In genomic region chr5:176660530-176660859, GRCh38 we compare ENCODE assay signal across 7 cellular contexts. TPM values are rescaled to one million over a fixed set of nuclear protein-coding genes. Genes with fewer than 3 reads are reported as not detected.
A peak's percentile ranks its signal among the peaks of the same experiment; 100 is the strongest.
DNase-seq lines count a peak whose midpoint lies in the region; ATAC-seq lines count a peak whose summit lies in the region.

No MANE protein-coding gene starts in this region.

- no peak overlapping the region for H2BK12ac ChIP-seq in mesenchymal stem cell (ENCODE audit: low read length in 2 of 2)

- DNase-seq in mesenchymal stem cell, result peak; percentile 7
- no peak for DNase-seq in medulla oblongata (ENCODE audit: extremely low spot score)
- DNase-seq in NCI-H187 treated with DMSO at 0.1 percent for 48 hours (lab: John Stamatoyannopoulos, UW), result no peak
- no peak for DNase-seq in NCI-H1436 (lab: John Stamatoyannopoulos, UW)

- H3K23ac ChIP-seq in mesenchymal stem cell (ENCODE audit: low read length in 2 of 2), result no peak overlapping the region

- no peak overlapping the region for H3K4ac ChIP-seq in mesenchymal stem cell (ENCODE audit: low read depth in 1 of 2, low read length in 2 of 2)

- no peak overlapping the region for H2AFZ ChIP-seq in mesenchymal stem cell (ENCODE audit: low read depth, low read length)

- no peak overlapping the region for H3K14ac ChIP-seq in mesenchymal stem cell (ENCODE audit: low read length in 2 of 2)

- peaks cover 24 to 38% of the 10 kb centered on the region in 2 experiments for H3K27me3 ChIP-seq in mesenchymal stem cell (ENCODE audit: control insufficient read depth in 1 of 2, insufficient read depth in 1 of 2, low read length in 2 of 2)

- H3K4me1 ChIP-seq in mesenchymal stem cell (ENCODE audit: control insufficient read depth, insufficient read depth, low read depth, low read length), result peaks cover 20% of the 10 kb centered on the region

- peak overlapping the region; percentile 26 for H3K9ac ChIP-seq in mesenchymal stem cell (ENCODE audit: low read length)

- H4K91ac ChIP-seq in mesenchymal stem cell (ENCODE audit: low read length), result no peak overlapping the region

- no peak overlapping the region for H3K18ac ChIP-seq in mesenchymal stem cell (ENCODE audit: low read depth in 1 of 2, low read length in 2 of 2)

- H3K9me3 ChIP-seq in mesenchymal stem cell (ENCODE audit: control insufficient read depth, low read length), result no peaks in the 10 kb centered on the region

- no peaks in the 10 kb centered on the region for H3K79me1 ChIP-seq in mesenchymal stem cell (replicated peaks; ENCODE audit: low read length, poor library complexity, severe bottlenecking)

- H3K4me3 ChIP-seq in mesenchymal stem cell (ENCODE audit: insufficient read depth in 1 of 2, low read depth in 1 of 2, low read length in 2 of 2), result no peak overlapping the region

- no peak overlapping the region for H2BK120ac ChIP-seq in mesenchymal stem cell (ENCODE audit: low read depth, low read length)

- ATAC-seq in GM18519 (IDR thresholded peaks at IDR 0.05; ENCODE audit: low FRiP score, unreplicated experiment), result peak; percentile 9
- ATAC-seq in GM21515 (IDR thresholded peaks at IDR 0.05; ENCODE audit: unreplicated experiment), result peak; percentile 26
- peak; percentile 26 for ATAC-seq in HG03460 (IDR thresholded peaks at IDR 0.05; ENCODE audit: unreplicated experiment)

- no peak overlapping the region for H4K8ac ChIP-seq in mesenchymal stem cell (ENCODE audit: low read length)

- H2AK5ac ChIP-seq in mesenchymal stem cell (ENCODE audit: low read length, severe bottlenecking), result peak overlapping the region; percentile 12

- H3K36me3 ChIP-seq in mesenchymal stem cell (ENCODE audit: control insufficient read depth in 1 of 2, insufficient read depth in 2 of 2, low read depth in 1 of 2, low read length in 2 of 2), result peaks cover 23 to 24% of the 10 kb centered on the region in 2 experiments

- H3K4me2 ChIP-seq in mesenchymal stem cell (ENCODE audit: low read length, poor library complexity, severe bottlenecking), result no peak overlapping the region

- no peak overlapping the region for H3K27ac ChIP-seq in mesenchymal stem cell (ENCODE audit: low read length, poor library complexity, severe bottlenecking)

- H2BK15ac ChIP-seq in mesenchymal stem cell (ENCODE audit: low read depth, poor library complexity, severe bottlenecking), result no peak overlapping the region

- no peak overlapping the region for H2BK5ac ChIP-seq in mesenchymal stem cell (ENCODE audit: low read depth, low read length, poor library complexity, severe bottlenecking)

- WGBS in mesenchymal stem cell, result 0% methylated on average over 1 of the region's 1 CpG

RNA-seq across cellular contexts. Expression of gene TSPAN17, which starts 13.2 kb away (rescaled TPM):
- 37.2 TPM for polyA plus RNA-seq in mesenchymal stem cell (2013, experiment 1 of 2)
- 39.4 TPM for polyA plus RNA-seq in mesenchymal stem cell (2013, experiment 2 of 2)

RNA-seq across cellular contexts. Expression of gene EIF4E1B, which starts 30.0 kb away (rescaled TPM):
- polyA plus RNA-seq in mesenchymal stem cell (2013, experiment 1 of 2), result not detected
- not detected for polyA plus RNA-seq in mesenchymal stem cell (2013, experiment 2 of 2)

RNA-seq across cellular contexts. Expression of gene SNCB, which starts 30.2 kb away (rescaled TPM):
- polyA plus RNA-seq in mesenchymal stem cell (2013, experiment 1 of 2), result 1.0 TPM
- polyA plus RNA-seq in mesenchymal stem cell (2013, experiment 2 of 2), result 1.0 TPM

RNA-seq across cellular contexts. Expression of gene GPRIN1, which starts 50.5 kb away (rescaled TPM):
- polyA plus RNA-seq in mesenchymal stem cell (2013, experiment 1 of 2), result 5.0 TPM
- 4.9 TPM for polyA plus RNA-seq in mesenchymal stem cell (2013, experiment 2 of 2)
